ENCODE assay signal across 31 cellular contexts in the genomic region with DNA sequence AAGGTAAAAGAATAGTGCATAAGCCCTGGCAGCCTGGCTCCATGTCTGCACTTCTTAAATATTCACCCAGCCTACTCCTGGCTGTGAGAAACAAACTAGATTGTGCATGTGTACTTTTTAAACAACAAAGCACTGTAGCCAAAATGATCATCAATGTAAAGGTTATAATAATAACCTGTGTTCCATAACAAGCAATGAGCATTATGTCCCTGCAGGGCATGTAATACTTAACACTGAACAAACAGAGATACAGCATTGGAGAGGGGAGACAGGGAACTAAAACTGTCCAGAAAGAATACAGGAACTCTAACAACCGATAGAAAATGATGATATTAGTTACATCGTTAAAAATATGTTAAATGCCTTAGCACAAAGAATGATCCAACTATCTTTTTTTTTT.
"Had no signal": no experiment of that assay in that cellular context is flagged by ENCODE, and none has a peak within 500 bp of the region (broad histone marks: within the 10 kb centered on the region; RNA-seq: fewer than 3 reads in every experiment).

No MANE protein-coding gene starts in this region.

- H3K9me3 ChIP-seq: ascending aorta, gastroesophageal sphincter, ovary, sigmoid colon, vagina had no signal

- H3K36me3 ChIP-seq: ascending aorta, cardiac muscle cell, gastroesophageal sphincter, ovary, sigmoid colon, vagina, WERI-Rb-1 had no signal

- H3K4me1 ChIP-seq: ascending aorta, sigmoid colon had no signal

- ATAC-seq: activated CD4-positive, CD25-positive, alpha-beta regulatory T cell treated with anti-CD3 and anti-CD28 coated beads, Interleukin-2, amount 50 U/mL, for 24 hours; effector memory CD8-positive, alpha-beta T cell; gastroesophageal sphincter; naive thymus-derived CD4-positive, alpha-beta T cell; stimulated activated effector memory CD8-positive, alpha-beta T cell treated with anti-CD3 and anti-CD28 coated beads, Interleukin-12 subunit alpha, Interleukin-12 subunit beta, amount 100 ng/mL, for 72 hours; stimulated activated naive CD8-positive, alpha-beta T cell treated with anti-CD3 and anti-CD28 coated beads, Interleukin-15, amount 100 ng/mL, for 72 hours had no signal

- H3K27ac ChIP-seq: ascending aorta, cardiac muscle cell, gastroesophageal sphincter, ovary, sigmoid colon, vagina, WERI-Rb-1 had no signal

- FAIRE-seq: endothelial cell of umbilical vein, keratinocyte, small intestine, TTC549 had no signal

- DNase-seq: activated CD4-positive, alpha-beta T cell treated with anti-CD3 and anti-CD28 coated beads for 48 hours; activated CD4-positive, alpha-beta T cell treated with anti-CD3 and anti-CD28 coated beads, Interleukin-2, amount 50 U/mL, for 48 hours; activated CD8-positive, alpha-beta memory T cell treated with anti-CD3 and anti-CD28 coated beads for 24 hours; activated effector memory CD4-positive, alpha-beta T cell treated with anti-CD3 and anti-CD28 coated beads, Interleukin-2, amount 50 U/mL, for 16 hours; activated naive CD4-positive, alpha-beta T cell treated with anti-CD3 and anti-CD28 coated beads for 36 hours; activated naive CD8-positive, alpha-beta T cell treated with anti-CD3 and anti-CD28 coated beads for 36 hours; activated T-cell treated with anti-CD3 and anti-CD28 coated beads, Interleukin-2, amount 50 U/mL, for 1 hour; cortex of kidney; effector memory CD8-positive, alpha-beta T cell; hippocampal formation; left cardiac atrium; mammary epithelial cell; naive thymus-derived CD4-positive, alpha-beta T cell; ovary; retina; sigmoid colon; small intestine; stimulated activated CD4-positive, alpha-beta T cell treated with anti-CD3 and anti-CD28 coated beads, Interleukin-4, amount 100 ng/mL, for 24 hours; stimulated activated naive CD8-positive, alpha-beta T cell treated with anti-CD3 and anti-CD28 coated beads, Interleukin-15, amount 100 ng/mL, for 72 hours; substantia nigra; T-helper 9 cell; WERI-Rb-1 had no signal

- H3K4me3 ChIP-seq: ascending aorta, cardiac muscle cell, gastroesophageal sphincter, ovary, sigmoid colon, vagina had no signal
